Comparison of ENCODE assay signal across 8 cellular contexts in genomic region chr19:41309225-41310030, GRCh38. TPM values are rescaled to one million over a fixed set of nuclear protein-coding genes. Genes with fewer than 3 reads are reported as not detected.
DNase-seq lines count a peak whose midpoint lies in the region; ATAC-seq and TF ChIP-seq lines count a peak whose summit lies in the region.

No MANE protein-coding gene starts in this region.

- H3K4me1 Mint-ChIP-seq in stimulated activated naive CD8-positive, alpha-beta T cell treated with anti-CD3 and anti-CD28 coated beads, Interleukin-15, amount 100 ng/mL, for 72 hours = peaks cover 77% of the 10 kb centered on the region

- TF ChIP-seq CTCF in astrocyte of the spinal cord (IDR thresholded peaks at IDR 0.05; ENCODE audit: low read depth, low read length) = no peak

- H3K27me3 Mint-ChIP-seq in stimulated activated naive CD8-positive, alpha-beta T cell treated with anti-CD3 and anti-CD28 coated beads, Interleukin-15, amount 100 ng/mL, for 72 hours = no peaks in the 10 kb centered on the region

- in situ Hi-C loops in astrocyte of the spinal cord (cut with HindIII; ENCODE audit: low sequenced_read_pairs) = no loop called here

- H3K27ac Mint-ChIP-seq in stimulated activated naive CD8-positive, alpha-beta T cell treated with anti-CD3 and anti-CD28 coated beads, Interleukin-15, amount 100 ng/mL, for 72 hours = peak overlapping the region; percentile 94 to 98

- peak overlapping the region; percentile 95 for H3K4me3 ChIP-seq in Jurkat, Clone E6-1 (ENCODE audit: low read length)
- peak overlapping the region; percentile 69 for H3K4me3 ChIP-seq in astrocyte of the spinal cord (ENCODE audit: low read depth, low read length)

- DNase-seq in C1 segment of cervical spinal cord (lab: John Stamatoyannopoulos, UW) (peak in 8 of 14 donors; percentile 34 to 58 (median 44)), astrocyte of the spinal cord (ENCODE audit: low read depth, low spot score) (peak; percentile 31), kidney tubule cell (ENCODE audit: low spot score) (peak; percentile 44), NCI-H1694 treated with DMSO at 0.1 percent for 48 hours (lab: John Stamatoyannopoulos, UW) (no peak), NCI-H2081 treated with DMSO at 0.1 percent for 48 hours (lab: John Stamatoyannopoulos, UW) (no peak)
- no peak for DNase-seq in Jurkat, Clone E6-1 (ENCODE audit: low read depth, low spot score)
- DNase-seq in stimulated activated naive CD8-positive, alpha-beta T cell treated with anti-CD3 and anti-CD28 coated beads, Interleukin-15, amount 100 ng/mL, for 72 hours = peak; percentile 44 to 53

- peak overlapping the region; percentile 88 to 99 for H3K4me3 Mint-ChIP-seq in stimulated activated naive CD8-positive, alpha-beta T cell treated with anti-CD3 and anti-CD28 coated beads, Interleukin-15, amount 100 ng/mL, for 72 hours

- no peaks in the 10 kb centered on the region for H3K9me3 Mint-ChIP-seq in stimulated activated naive CD8-positive, alpha-beta T cell treated with anti-CD3 and anti-CD28 coated beads, Interleukin-15, amount 100 ng/mL, for 72 hours

- ATAC-seq in stimulated activated naive CD8-positive, alpha-beta T cell treated with anti-CD3 and anti-CD28 coated beads, Interleukin-15, amount 100 ng/mL, for 72 hours = peak; percentile 13
- ATAC-seq in HG02938 (IDR thresholded peaks at IDR 0.05; ENCODE audit: unreplicated experiment) = no peak

RNA-seq across cellular contexts. Expression of gene CCDC97, which starts 0.5 kb away (rescaled TPM):
- polyA plus RNA-seq in Jurkat, Clone E6-1 (2012; ENCODE audit: insufficient read depth, insufficient read length) = 25.3 TPM

RNA-seq across cellular contexts. Expression of gene TGFB1, which starts 44.3 kb away (rescaled TPM):
- 113 TPM for polyA plus RNA-seq in Jurkat, Clone E6-1 (2012; ENCODE audit: insufficient read depth, insufficient read length)

RNA-seq across cellular contexts. Expression of gene HNRNPUL1, which starts 45.3 kb away (rescaled TPM):
- 288 TPM for polyA plus RNA-seq in Jurkat, Clone E6-1 (2012; ENCODE audit: insufficient read depth, insufficient read length)

RNA-seq across cellular contexts. Expression of gene B9D2, which starts 54.5 kb away (rescaled TPM):
- polyA plus RNA-seq in Jurkat, Clone E6-1 (2012; ENCODE audit: insufficient read depth, insufficient read length) = 8.8 TPM

Comparison
In these comparisons a context has a peak if more than half of its experiments do, and no peak if none do; other contexts are left out.
1. DNase-seq: peak in C1 segment of cervical spinal cord (8 of 14), astrocyte of the spinal cord (single experiment), kidney tubule cell (single experiment) and stimulated activated naive CD8-positive, alpha-beta T cell treated with anti-CD3 and anti-CD28 coated beads, Interleukin-15, amount 100 ng/mL, for 72 hours (2 of 2); none in Jurkat, Clone E6-1 (single experiment), NCI-H1694 treated with DMSO at 0.1 percent for 48 hours (single experiment) and NCI-H2081 treated with DMSO at 0.1 percent for 48 hours (single experiment).